18 cellular contexts compared by ENCODE assay signal in the genomic region with DNA sequence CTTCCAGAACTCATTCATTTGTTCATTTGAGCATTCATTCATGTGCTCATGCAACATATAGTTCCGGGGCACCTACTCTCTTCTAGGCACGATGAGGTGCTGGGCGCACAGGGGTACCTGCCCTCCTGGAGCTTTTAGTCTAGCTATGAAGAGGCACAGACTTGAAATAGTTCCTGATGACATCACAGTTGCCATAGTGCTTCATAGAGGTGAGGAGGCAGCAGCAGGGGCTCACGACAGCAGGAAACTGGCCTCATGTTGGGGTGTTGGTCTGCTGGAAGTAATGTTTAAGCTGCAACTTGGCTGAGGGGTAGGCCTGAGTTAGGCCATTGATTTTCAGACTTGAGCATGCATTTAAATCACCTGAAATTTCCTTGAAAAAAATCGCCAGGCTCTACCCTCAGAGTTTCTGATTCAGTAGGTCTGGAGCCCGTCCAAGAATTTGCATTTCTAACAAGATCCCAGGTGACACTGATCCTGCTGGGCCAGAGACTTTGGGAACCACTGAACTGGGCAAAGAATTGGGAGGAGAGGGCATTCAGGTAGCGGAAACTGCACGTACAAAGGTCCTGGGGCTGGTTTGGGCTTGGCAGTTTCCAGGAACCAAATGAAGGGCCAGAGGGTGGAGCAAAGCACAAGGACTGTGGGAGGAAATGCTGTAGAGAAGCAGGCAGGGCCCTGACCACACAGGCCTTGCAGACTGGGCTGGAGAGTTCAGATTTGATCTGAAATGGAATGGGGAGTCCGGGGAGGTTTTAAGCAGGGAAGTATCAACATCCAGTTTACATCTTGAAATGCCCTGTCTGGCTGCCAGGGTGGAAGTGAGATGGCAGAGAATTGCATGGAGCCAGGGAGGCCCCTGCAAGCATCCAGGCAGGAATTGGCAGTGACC.
"Had no signal": no experiment of that assay in that cellular context is flagged by ENCODE, and none has a peak within 500 bp of the region (broad histone marks: within the 10 kb centered on the region; RNA-seq: fewer than 3 reads in every experiment).

No MANE protein-coding gene starts in this region.

- H3K4me3 ChIP-seq: cardiac muscle cell, dorsolateral prefrontal cortex, heart right ventricle, lung, pancreas, thoracic aorta, uterus had no signal

- H3K4me1 ChIP-seq: pancreas had no signal

- H3K4me3 Mint-ChIP-seq: activated CD4-positive, alpha-beta memory T cell treated with anti-CD3 and anti-CD28 coated beads, Interleukin-2, amount 10 ng/mL, durations not matched to agents 7 days and 5 days; activated T-cell treated with anti-CD3 and anti-CD28 coated beads, Interleukin-2, amount 50 U/mL, for 24 hours; endodermal cell had no signal

- H3K27ac ChIP-seq: cardiac muscle cell, dorsolateral prefrontal cortex, heart right ventricle, pancreas, thoracic aorta, uterus, WERI-Rb-1 had no signal

- ATAC-seq: left colon had no signal

- H3K4me1 Mint-ChIP-seq: endodermal cell had no signal

- H3K27ac Mint-ChIP-seq: activated CD4-positive, alpha-beta memory T cell treated with anti-CD3 and anti-CD28 coated beads, Interleukin-2, amount 10 ng/mL, durations not matched to agents 7 days and 5 days; activated T-cell treated with anti-CD3 and anti-CD28 coated beads, Interleukin-2, amount 50 U/mL, for 24 hours; endodermal cell had no signal

- H3K27me3 ChIP-seq: cardiac muscle cell, pancreas, uterus had no signal

- H3K9me3 ChIP-seq: heart right ventricle, pancreas, thoracic aorta, uterus had no signal

- H3K9me3 Mint-ChIP-seq: activated CD4-positive, alpha-beta memory T cell treated with anti-CD3 and anti-CD28 coated beads, Interleukin-2, amount 10 ng/mL, durations not matched to agents 7 days and 5 days; activated T-cell treated with anti-CD3 and anti-CD28 coated beads, Interleukin-2, amount 50 U/mL, for 24 hours; endodermal cell had no signal

- DNase-seq: activated CD4-positive, alpha-beta memory T cell treated with anti-CD3 and anti-CD28 coated beads, Interleukin-2, amount 10 ng/mL, durations not matched to agents 7 days and 5 days; activated naive CD4-positive, alpha-beta T cell treated with anti-CD3 and anti-CD28 coated beads, Interleukin-2, amount 50 U/mL, for 16 hours; activated T-cell treated with anti-CD3 and anti-CD28 coated beads, Interleukin-2, amount 50 U/mL, for 24 hours; dorsolateral prefrontal cortex; heart right ventricle; left colon; midbrain; pancreas; stimulated activated CD4-positive, alpha-beta T cell treated with anti-CD3 and anti-CD28 coated beads, Interleukin-1b, Interleukin-23, amount 100 ng/mL, for 48 hours; T-helper 9 cell; uterus had no signal

- FAIRE-seq: astrocyte, frontal cortex, pancreas had no signal

- H3K36me3 ChIP-seq: cardiac muscle cell, heart right ventricle, pancreas, thoracic aorta, uterus, WERI-Rb-1 had no signal
